ENCODE assay signal across 12 cellular contexts in genomic region chr16:72291121-72291520, GRCh38.
DNase-seq lines count a peak whose midpoint lies in the region; ATAC-seq and TF ChIP-seq lines count a peak whose summit lies in the region.
"Had no signal": no experiment of that assay in that cellular context is flagged by ENCODE, and none has a peak within 500 bp of the region (broad histone marks: within the 10 kb centered on the region; RNA-seq: fewer than 3 reads in every experiment).

No MANE protein-coding gene starts in this region.

- CTCF ChIA-PET in mammary epithelial cell (lab: Charles Lee; ENCODE audit: low non-redundant PET): interaction anchor here (0.7 kb wide), 1 partner anchor 704 kb away, joined by 3 read pairs; no protein-coding TSS in a partner anchor
- CTCF ChIA-PET in WTC11 (lab: Charles Lee): no interaction called here

- in situ Hi-C loops in mammary epithelial cell (cut with MboI; ENCODE audit: low sequenced_read_pairs in 2 of 2): no loop called here
- in situ Hi-C loops in G401 (cut with HindIII; ENCODE audit: low sequenced_read_pairs): no loop called here

- H3K27me3 ChIP-seq in mammary epithelial cell (ENCODE audit: insufficient read depth, low read length) (no peaks in the 10 kb centered on the region), mesenchymal stem cell (ENCODE audit: control insufficient read depth in 1 of 2, insufficient read depth in 1 of 2, low read length in 2 of 2) (no peaks in the 10 kb centered on the region), vagina (no peaks in the 10 kb centered on the region)
- H3K27me3 ChIP-seq: neutrophil had no signal

- ATAC-seq in WTC11: no peak
- ATAC-seq: left lobe of liver had no signal

- H3K4ac ChIP-seq in mesenchymal stem cell (ENCODE audit: low read depth in 1 of 2, low read length in 2 of 2): peak overlapping the region in 1 of 2 experiments; percentile 71

- H3K9me3 Mint-ChIP-seq in WTC11: no peaks in the 10 kb centered on the region

- H2BK5ac ChIP-seq in mesenchymal stem cell (ENCODE audit: low read depth, low read length, poor library complexity, severe bottlenecking): peak overlapping the region; percentile 22

- peaks cover 11% of the 10 kb centered on the region for H3K4me1 Mint-ChIP-seq in WTC11

- H4K8ac ChIP-seq in mesenchymal stem cell (ENCODE audit: low read length): no peak overlapping the region

- H2BK120ac ChIP-seq in mesenchymal stem cell (ENCODE audit: low read depth, low read length): peak overlapping the region; percentile 86

- H3K27ac ChIP-seq in mammary epithelial cell (ENCODE audit: insufficient read depth, low read depth, low read length): peak overlapping the region; percentile 96
- H3K27ac ChIP-seq in mesenchymal stem cell (ENCODE audit: low read length, poor library complexity, severe bottlenecking): peak overlapping the region; percentile 93
- H3K27ac ChIP-seq in vagina: peak overlapping the region; percentile 43
- H3K27ac ChIP-seq: neutrophil had no signal

- no peak overlapping the region for H2BK15ac ChIP-seq in mesenchymal stem cell (ENCODE audit: low read depth, poor library complexity, severe bottlenecking)

- no peaks in the 10 kb centered on the region for H3K27me3 Mint-ChIP-seq in WTC11 (ENCODE audit: low read depth)

- no peak for TF ChIP-seq POLR2A in vagina (IDR thresholded peaks at IDR 0.05)

- H3K4me1 ChIP-seq in mammary epithelial cell (ENCODE audit: insufficient read depth, low read length) (peaks cover 57% of the 10 kb centered on the region), mesenchymal stem cell (ENCODE audit: control insufficient read depth, insufficient read depth, low read depth, low read length) (no peaks in the 10 kb centered on the region), vagina (peaks cover 14% of the 10 kb centered on the region)

- 0% methylated on average over 3 of the region's 3 CpGs for WGBS in mammary epithelial cell (ENCODE audit: low coverage, missing lambda C conversion rate)
- WGBS in mesenchymal stem cell: no CpG with 5 or more reads among the region's 3 CpGs

- H3K36me3 Mint-ChIP-seq in WTC11: no peaks in the 10 kb centered on the region

- intact Hi-C loops in mammary epithelial cell (cut with micrococcal nuclease) (loop anchor here (2.0 kb wide), 1 partner anchor 48 kb away; no protein-coding TSS in a partner anchor), vagina (cut with DNase I) (no loop called here)

- H3K18ac ChIP-seq in mesenchymal stem cell (ENCODE audit: low read depth in 1 of 2, low read length in 2 of 2): peak overlapping the region; percentile 54 to 94

- H3K4me2 ChIP-seq in mammary epithelial cell (ENCODE audit: insufficient read depth, low read depth, low read length) (peak overlapping the region; percentile 66), mesenchymal stem cell (ENCODE audit: low read length, poor library complexity, severe bottlenecking) (peak overlapping the region; percentile 2)

- H2BK12ac ChIP-seq in mesenchymal stem cell (ENCODE audit: low read length in 2 of 2): no peak overlapping the region

- no peaks in the 10 kb centered on the region for H4K20me1 ChIP-seq in mammary epithelial cell (ENCODE audit: insufficient read depth, low read length)

- H3K36me3 ChIP-seq in mammary epithelial cell (ENCODE audit: insufficient read depth, low read length) (no peaks in the 10 kb centered on the region), mesenchymal stem cell (ENCODE audit: control insufficient read depth in 1 of 2, insufficient read depth in 2 of 2, low read depth in 1 of 2, low read length in 2 of 2) (no peaks in the 10 kb centered on the region), vagina (no peaks in the 10 kb centered on the region)
- H3K36me3 ChIP-seq: neutrophil had no signal

- DNase-seq in LHCN-M2 (ENCODE audit: low read depth): peak; percentile 73
- no peak for DNase-seq in mammary epithelial cell
- DNase-seq in mesenchymal stem cell: no peak
- DNase-seq in vagina (ENCODE audit: extremely low spot score in 2 of 2): no peak
- DNase-seq in G401 (ENCODE audit: low spot score): no peak
- DNase-seq in foreskin melanocyte: no peak
- no peak for DNase-seq in WTC11 (ENCODE audit: low spot score)
- DNase-seq in NOMO-1 (lab: John Stamatoyannopoulos, UW; ENCODE audit: unreplicated experiment in 2 of 2): no peak
- DNase-seq: activated CD4-positive, alpha-beta T cell treated with anti-CD3 and anti-CD28 coated beads for 1 hour; NCI-H69 had no signal

- no peak overlapping the region for H3K27ac Mint-ChIP-seq in WTC11

- POLR2A ChIA-PET in WTC11 (lab: Charles Lee): no interaction called here

- H3K79me2 ChIP-seq in mammary epithelial cell (ENCODE audit: insufficient read depth, low read length): no peaks in the 10 kb centered on the region

- no peaks in the 10 kb centered on the region for H3K9me3 ChIP-seq in mammary epithelial cell (replicated peaks; ENCODE audit: insufficient read depth, low read length)
- H3K9me3 ChIP-seq in mesenchymal stem cell (ENCODE audit: control insufficient read depth, low read length): no peaks in the 10 kb centered on the region
- no peaks in the 10 kb centered on the region for H3K9me3 ChIP-seq in vagina
- H3K9me3 ChIP-seq: neutrophil had no signal

- H3K4me3 ChIP-seq in mammary epithelial cell (replicated peaks in 1 of 3; ENCODE audit: insufficient read depth in 1 of 3, low read depth in 2 of 3, low read length in 3 of 3) (peak overlapping the region in 1 of 3 experiments; percentile 21), mesenchymal stem cell (ENCODE audit: insufficient read depth in 1 of 2, low read depth in 1 of 2, low read length in 2 of 2) (peak overlapping the region in 1 of 2 experiments; percentile 31), vagina (no peak overlapping the region)

- peak overlapping the region; percentile 75 for H2AK5ac ChIP-seq in mesenchymal stem cell (ENCODE audit: low read length, severe bottlenecking)

- BruUV-seq in mammary epithelial cell (replicated peaks; lab: Mats Ljungman, UMichigan): TSS peak; percentile 87

- no peak overlapping the region for H3K4me3 Mint-ChIP-seq in WTC11

- no peaks in the 10 kb centered on the region for H3K79me1 ChIP-seq in mesenchymal stem cell (replicated peaks; ENCODE audit: low read length, poor library complexity, severe bottlenecking)

- peak overlapping the region; percentile 25 for H4K91ac ChIP-seq in mesenchymal stem cell (ENCODE audit: low read length)

- H3K23ac ChIP-seq in mesenchymal stem cell (ENCODE audit: low read length in 2 of 2): no peak overlapping the region

- no peak overlapping the region for H3K14ac ChIP-seq in mesenchymal stem cell (ENCODE audit: low read length in 2 of 2)

- H3K9ac ChIP-seq in mammary epithelial cell (ENCODE audit: insufficient read depth, low read length) (peak overlapping the region; percentile 82), mesenchymal stem cell (ENCODE audit: low read length) (peak overlapping the region; percentile 82)

- H2AFZ ChIP-seq in mammary epithelial cell (ENCODE audit: low read depth, low read length): peak overlapping the region; percentile 69
- H2AFZ ChIP-seq in mesenchymal stem cell (ENCODE audit: low read depth, low read length): no peak overlapping the region

- dilution Hi-C loops in mammary epithelial cell (cut with HindIII; ENCODE audit: low sequenced_read_pairs): no loop called here

- TF ChIP-seq CTCF in mammary epithelial cell (conservative IDR thresholded peaks at IDR 0.05 in 1 of 2, IDR thresholded peaks at IDR 0.05 in 1 of 2; ENCODE audit: extremely low read depth in 1 of 2, insufficient read depth in 1 of 2, low read depth in 1 of 2, low read length in 2 of 2) (no peak), vagina (IDR thresholded peaks at IDR 0.05) (no peak), WTC11 (IDR thresholded peaks at IDR 0.05) (no peak)

TF ChIP-seq in WTC11, 78 proteins besides CTCF, POLR2A, EP300 and RAD21 (continues in another document):
- TF ChIP-seq ESRRA (CRISPR knock-in tag; IDR thresholded peaks at IDR 0.05; ENCODE audit: borderline replicate concordance) (no peak), ZNF532 (CRISPR knock-in tag; IDR thresholded peaks at IDR 0.05; ENCODE audit: borderline replicate concordance) (no peak), ELF4 (CRISPR knock-in tag; IDR thresholded peaks at IDR 0.05; ENCODE audit: low read depth) (no peak), TEAD4 (CRISPR knock-in tag; IDR thresholded peaks at IDR 0.05) (no peak), GTF2I (CRISPR knock-in tag; conservative IDR thresholded peaks at IDR 0.05) (no peak), PRRX2 (CRISPR knock-in tag; IDR thresholded peaks at IDR 0.05) (no peak), MYBL2 (CRISPR knock-in tag; IDR thresholded peaks at IDR 0.05) (no peak), SMAD4 (CRISPR knock-in tag; IDR thresholded peaks at IDR 0.05) (no peak), JUN (CRISPR knock-in tag; IDR thresholded peaks at IDR 0.05) (no peak), MXD4 (CRISPR knock-in tag; IDR thresholded peaks at IDR 0.05; ENCODE audit: borderline replicate concordance) (no peak)

Comparison
In these comparisons a context has a peak if more than half of its experiments do, and no peak if none do; other contexts are left out.
1. H3K27ac ChIP-seq: peak in every context shown above with its lines; median percentile 96 in mammary epithelial cell; 93 in mesenchymal stem cell; 43 in vagina.